ENCODE assay signal across 15 cellular contexts in the genomic region with DNA sequence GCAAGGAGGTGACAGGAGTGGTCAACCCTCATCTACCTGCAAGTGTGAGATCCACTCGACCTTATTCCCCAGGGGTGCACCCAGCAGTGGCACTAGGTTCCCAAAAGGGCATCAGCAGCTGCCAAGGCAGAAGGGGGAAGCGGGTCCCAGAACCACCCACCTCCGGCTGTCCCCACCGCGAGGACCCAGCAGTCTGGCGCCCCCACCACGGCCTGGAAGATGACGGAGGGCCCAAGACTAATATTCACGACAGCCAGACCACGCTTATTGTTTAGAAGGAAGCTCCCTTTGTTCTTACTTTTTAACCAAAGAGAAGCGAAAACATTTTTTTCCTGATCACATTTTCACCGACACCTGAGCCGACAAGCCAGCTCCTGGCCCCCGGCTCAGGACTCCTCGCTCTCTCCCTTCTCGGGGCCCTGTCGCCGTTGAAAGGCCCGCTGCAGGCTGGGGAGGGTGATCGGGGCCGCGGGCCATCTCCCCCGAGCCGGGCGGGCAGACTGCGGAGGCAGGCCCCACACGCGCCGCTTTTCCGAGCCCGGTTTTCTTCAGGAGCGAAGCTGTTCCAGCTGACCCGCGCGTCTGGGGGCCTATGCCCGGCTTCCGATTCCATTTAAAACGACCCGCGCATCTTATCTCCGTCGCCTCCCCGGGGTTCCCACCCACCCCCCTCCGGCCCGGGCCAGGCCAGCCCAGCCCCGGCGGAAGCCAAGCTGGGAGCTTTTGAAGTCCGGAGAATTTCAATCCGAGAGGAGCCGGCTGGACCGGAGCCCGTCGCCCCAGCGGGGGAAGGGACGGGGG. TPM values are rescaled to one million over a fixed set of nuclear protein-coding genes. Genes with fewer than 3 reads are reported as not detected.
A peak's percentile ranks its signal among the peaks of the same experiment; 100 is the strongest.
DNase-seq lines count a peak whose midpoint lies in the region; ATAC-seq and TF ChIP-seq lines count a peak whose summit lies in the region.
"Had no signal": no experiment of that assay in that cellular context is flagged by ENCODE, and none has a peak within 500 bp of the region (broad histone marks: within the 10 kb centered on the region; RNA-seq: fewer than 3 reads in every experiment).

No MANE protein-coding gene starts in this region.

- peaks cover 3% of the 10 kb centered on the region for H3K79me1 ChIP-seq in mesendoderm (ENCODE audit: low read length)

- H4K8ac ChIP-seq in mesendoderm (ENCODE audit: low read depth, low read length) = peak overlapping the region; percentile 30

- no peak for TF ChIP-seq POLR2A in stomach (IDR thresholded peaks at IDR 0.05)

- H3K4me2 ChIP-seq in mesendoderm (ENCODE audit: low read length) = peak overlapping the region; percentile 41

- H3K9ac ChIP-seq in mesendoderm (ENCODE audit: low read length) = peak overlapping the region; percentile 95

- peak overlapping the region; percentile 34 for H3K4me3 Mint-ChIP-seq in activated naive CD4-positive, alpha-beta T cell treated with anti-CD3 and anti-CD28 coated beads for 36 hours
- no peak overlapping the region for H3K4me3 Mint-ChIP-seq in activated naive CD4-positive, alpha-beta T cell treated with anti-CD3 and anti-CD28 coated beads, Interleukin-2, amount 10 ng/mL, durations not matched to agents 7 days and 5 days
- H3K4me3 Mint-ChIP-seq in activated CD8-positive, alpha-beta memory T cell treated with anti-CD3 and anti-CD28 coated beads, Interleukin-2, amount 10 ng/mL, durations not matched to agents 7 days and 5 days = no peak overlapping the region

- no CpG with 5 or more reads among the region's 55 CpGs for WGBS in mesendoderm (ENCODE audit: extremely low coverage, insufficient coverage, low lambda C conversion rate)
- WGBS in stomach, 5 donors = 14 to 33% (median 19%) methylated on average over 24 to 55 of the region's 55 CpGs

- H3K18ac ChIP-seq in mesendoderm (ENCODE audit: low read length) = peak overlapping the region; percentile 91

- no peak overlapping the region for H4K5ac ChIP-seq in mesendoderm (ENCODE audit: low read length)

- CTCF ChIA-PET in activated naive CD4-positive, alpha-beta T cell treated with anti-CD3 and anti-CD28 coated beads for 36 hours (lab: Charles Lee) = interaction anchor here (0.9 kb wide), 1 partner anchor 782 kb away, joined by 3 read pairs; no protein-coding TSS in a partner anchor
- CTCF ChIA-PET in activated naive CD4-positive, alpha-beta T cell treated with anti-CD3 and anti-CD28 coated beads, Interleukin-2, amount 10 ng/mL, durations not matched to agents 7 days and 5 days (lab: Charles Lee) = interaction anchor here (1.0 kb wide), 2 partner anchors 43 to 49 kb away, joined by 3 read pairs; no protein-coding TSS in a partner anchor
- CTCF ChIA-PET in activated CD8-positive, alpha-beta memory T cell treated with anti-CD3 and anti-CD28 coated beads, Interleukin-2, amount 10 ng/mL, durations not matched to agents 7 days and 5 days (lab: Charles Lee) = interaction anchor here (0.9 to 2.9 kb wide), 4 partner anchors 12 to 78 kb away, joined by 3 to 15 read pairs (median 3); no protein-coding TSS in a partner anchor

- H3K27ac ChIP-seq in mesendoderm (ENCODE audit: low read depth, low read length) (peak overlapping the region; percentile 92), stomach (no peak overlapping the region)
- H3K27ac ChIP-seq: transverse colon had no signal

- H3K79me2 ChIP-seq in mesendoderm (ENCODE audit: control insufficient read depth, insufficient read depth, low read length) = peaks cover 44% of the 10 kb centered on the region

- no peak for TF ChIP-seq CTCF in stomach (IDR thresholded peaks at IDR 0.05)

- H3K23ac ChIP-seq in mesendoderm (ENCODE audit: low read length) = peak overlapping the region; percentile 49

- peak overlapping the region; percentile 19 for H2BK120ac ChIP-seq in mesendoderm (ENCODE audit: low read depth, low read length)

- no peaks in the 10 kb centered on the region for H3K36me3 Mint-ChIP-seq in activated naive CD4-positive, alpha-beta T cell treated with anti-CD3 and anti-CD28 coated beads for 36 hours (ENCODE audit: low read depth)
- H3K36me3 Mint-ChIP-seq in activated naive CD4-positive, alpha-beta T cell treated with anti-CD3 and anti-CD28 coated beads, Interleukin-2, amount 10 ng/mL, durations not matched to agents 7 days and 5 days = no peaks in the 10 kb centered on the region
- no peaks in the 10 kb centered on the region for H3K36me3 Mint-ChIP-seq in activated CD8-positive, alpha-beta memory T cell treated with anti-CD3 and anti-CD28 coated beads, Interleukin-2, amount 10 ng/mL, durations not matched to agents 7 days and 5 days

- no peaks in the 10 kb centered on the region for H3K9me3 Mint-ChIP-seq in activated naive CD4-positive, alpha-beta T cell treated with anti-CD3 and anti-CD28 coated beads for 36 hours
- no peaks in the 10 kb centered on the region for H3K9me3 Mint-ChIP-seq in activated naive CD4-positive, alpha-beta T cell treated with anti-CD3 and anti-CD28 coated beads, Interleukin-2, amount 10 ng/mL, durations not matched to agents 7 days and 5 days
- no peaks in the 10 kb centered on the region for H3K9me3 Mint-ChIP-seq in activated CD8-positive, alpha-beta memory T cell treated with anti-CD3 and anti-CD28 coated beads, Interleukin-2, amount 10 ng/mL, durations not matched to agents 7 days and 5 days (ENCODE audit: low read depth)

- peak overlapping the region; percentile 4 for H2AK5ac ChIP-seq in mesendoderm (ENCODE audit: low read length)

- H3K27me3 ChIP-seq in mesendoderm (ENCODE audit: insufficient read depth, low read length, poor library complexity) = no peaks in the 10 kb centered on the region
- H3K27me3 ChIP-seq in stomach = peaks cover 27 to 100% (median 97%) of the 10 kb centered on the region in 3 donors

- peak overlapping the region; percentile 95 for H3K4ac ChIP-seq in mesendoderm (ENCODE audit: low read depth, low read length)

- H3K4me1 ChIP-seq in mesendoderm (ENCODE audit: control insufficient read depth, low read depth, low read length) (peaks cover 14% of the 10 kb centered on the region), stomach (peaks cover 28 to 54% (median 41%) of the 10 kb centered on the region in 4 donors)

- H3K4me3 ChIP-seq in mesendoderm (ENCODE audit: low read length) = peak overlapping the region; percentile 21
- peak overlapping the region in 3 of 4 donors; percentile 3 to 31 (median 11) for H3K4me3 ChIP-seq in stomach
- H3K4me3 ChIP-seq: GM12878 had no signal

- H3K4me1 Mint-ChIP-seq in activated naive CD4-positive, alpha-beta T cell treated with anti-CD3 and anti-CD28 coated beads for 36 hours (ENCODE audit: low read depth) = peaks cover 26% of the 10 kb centered on the region
- H3K4me1 Mint-ChIP-seq in activated naive CD4-positive, alpha-beta T cell treated with anti-CD3 and anti-CD28 coated beads, Interleukin-2, amount 10 ng/mL, durations not matched to agents 7 days and 5 days = peaks cover 10% of the 10 kb centered on the region
- H3K4me1 Mint-ChIP-seq in activated CD8-positive, alpha-beta memory T cell treated with anti-CD3 and anti-CD28 coated beads, Interleukin-2, amount 10 ng/mL, durations not matched to agents 7 days and 5 days = peaks cover 12% of the 10 kb centered on the region

- peak overlapping the region; percentile 65 for H2BK5ac ChIP-seq in mesendoderm (ENCODE audit: low read length)

- intact Hi-C loops in activated naive CD4-positive, alpha-beta T cell treated with anti-CD3 and anti-CD28 coated beads for 36 hours (cut with micrococcal nuclease) = no loop called here
- intact Hi-C loops in stomach (cut with DNase I; ENCODE audit: low total_unique reads) = no loop called here

- H3K36me3 ChIP-seq in mesendoderm (ENCODE audit: control insufficient read depth, insufficient read depth, low read length) (no peaks in the 10 kb centered on the region), stomach (no peaks in the 10 kb centered on the region)
- H3K36me3 ChIP-seq: transverse colon had no signal

- no peak for ATAC-seq in activated CD8-positive, alpha-beta memory T cell treated with anti-CD3 and anti-CD28 coated beads, Interleukin-2, amount 10 ng/mL, durations not matched to agents 7 days and 5 days
- ATAC-seq: GM12878 had no signal

- H3K56ac ChIP-seq in mesendoderm (ENCODE audit: low read length) = peak overlapping the region; percentile 92

- no peak overlapping the region for H3K27ac Mint-ChIP-seq in activated naive CD4-positive, alpha-beta T cell treated with anti-CD3 and anti-CD28 coated beads for 36 hours
- H3K27ac Mint-ChIP-seq in activated naive CD4-positive, alpha-beta T cell treated with anti-CD3 and anti-CD28 coated beads, Interleukin-2, amount 10 ng/mL, durations not matched to agents 7 days and 5 days = no peak overlapping the region
- no peak overlapping the region for H3K27ac Mint-ChIP-seq in activated CD8-positive, alpha-beta memory T cell treated with anti-CD3 and anti-CD28 coated beads, Interleukin-2, amount 10 ng/mL, durations not matched to agents 7 days and 5 days

- DNase-seq in activated naive CD4-positive, alpha-beta T cell treated with anti-CD3 and anti-CD28 coated beads for 36 hours = no peak
- DNase-seq in activated naive CD4-positive, alpha-beta T cell treated with anti-CD3 and anti-CD28 coated beads, Interleukin-2, amount 10 ng/mL, durations not matched to agents 7 days and 5 days = no peak
- DNase-seq in astrocyte of the hippocampus (ENCODE audit: low read depth, low spot score) (peak; percentile 14), mesendoderm (peak; percentile 79), stomach (no peak), UCSD-AML1 (lab: John Stamatoyannopoulos, UW; ENCODE audit: unreplicated experiment) (no peak), NCI-H446 treated with DMSO at 0.1 percent for 48 hours (lab: John Stamatoyannopoulos, UW) (no peak)
- no peak for DNase-seq in activated CD8-positive, alpha-beta memory T cell treated with anti-CD3 and anti-CD28 coated beads, Interleukin-2, amount 10 ng/mL, durations not matched to agents 7 days and 5 days
- DNase-seq: activated CD4-positive, alpha-beta T cell treated with anti-CD3 and anti-CD28 coated beads for 4 hours; DMS153; erythroblast; OCI-M1; small intestine; transverse colon had no signal

- no peaks in the 10 kb centered on the region for H3K9me3 ChIP-seq in stomach
- H3K9me3 ChIP-seq: transverse colon had no signal

- H3K27me3 Mint-ChIP-seq in activated naive CD4-positive, alpha-beta T cell treated with anti-CD3 and anti-CD28 coated beads for 36 hours (ENCODE audit: low read depth) = peaks cover 79% of the 10 kb centered on the region
- peaks cover 100% of the 10 kb centered on the region for H3K27me3 Mint-ChIP-seq in activated naive CD4-positive, alpha-beta T cell treated with anti-CD3 and anti-CD28 coated beads, Interleukin-2, amount 10 ng/mL, durations not matched to agents 7 days and 5 days
- peaks cover 89% of the 10 kb centered on the region for H3K27me3 Mint-ChIP-seq in activated CD8-positive, alpha-beta memory T cell treated with anti-CD3 and anti-CD28 coated beads, Interleukin-2, amount 10 ng/mL, durations not matched to agents 7 days and 5 days

- TF ChIP-seq EP300 in stomach (IDR thresholded peaks at IDR 0.05) = no peak

- H2BK15ac ChIP-seq in mesendoderm (replicated peaks; ENCODE audit: low read depth) = no peak overlapping the region

RNA-seq across cellular contexts. Expression of a gene that starts 3.4 kb away (rescaled TPM):
- not detected for total RNA-seq in activated naive CD4-positive, alpha-beta T cell treated with anti-CD3 and anti-CD28 coated beads for 36 hours
- 32.8 TPM for polyA plus RNA-seq in mesendoderm (2013, experiment 1 of 2)
- polyA plus RNA-seq in mesendoderm (2013, experiment 2 of 2) = 29.6 TPM
- not detected for total RNA-seq in stomach
- not detected for polyA plus RNA-seq in stomach
- not detected for total RNA-seq in activated CD8-positive, alpha-beta memory T cell treated with anti-CD3 and anti-CD28 coated beads, Interleukin-2, amount 10 ng/mL, durations not matched to agents 7 days and 5 days
- total RNA-seq: GM12878 had no signal
- polyA plus RNA-seq: GM12878, small intestine had no signal

RNA-seq across cellular contexts. Expression of a gene that starts 39.3 kb away (rescaled TPM):
- total RNA-seq in activated naive CD4-positive, alpha-beta T cell treated with anti-CD3 and anti-CD28 coated beads for 36 hours = not detected
- 0.04 TPM for polyA plus RNA-seq in mesendoderm (2013, experiment 1 of 2)
- polyA plus RNA-seq in mesendoderm (2013, experiment 2 of 2) = 0.06 TPM
- 10 to 100 TPM in 1 of 5 donors, not detected in 4; 29.0 TPM for total RNA-seq in stomach
- polyA plus RNA-seq in stomach = not detected
- not detected for total RNA-seq in activated CD8-positive, alpha-beta memory T cell treated with anti-CD3 and anti-CD28 coated beads, Interleukin-2, amount 10 ng/mL, durations not matched to agents 7 days and 5 days
- total RNA-seq: GM12878 had no signal
- polyA plus RNA-seq: GM12878, small intestine had no signal

RNA-seq across cellular contexts. Expression of a gene that starts 54.1 kb away (rescaled TPM):
- not detected for total RNA-seq in activated naive CD4-positive, alpha-beta T cell treated with anti-CD3 and anti-CD28 coated beads for 36 hours
- polyA plus RNA-seq in mesendoderm (2013, experiment 1 of 2) = not detected
- polyA plus RNA-seq in mesendoderm (2013, experiment 2 of 2) = not detected
- 1 to 10 TPM in 1 of 5 donors, not detected in 4; 5.2 TPM for total RNA-seq in stomach
- not detected for polyA plus RNA-seq in stomach
- total RNA-seq in activated CD8-positive, alpha-beta memory T cell treated with anti-CD3 and anti-CD28 coated beads, Interleukin-2, amount 10 ng/mL, durations not matched to agents 7 days and 5 days = not detected
- total RNA-seq: GM12878 had no signal
- polyA plus RNA-seq: GM12878, small intestine had no signal

Comparison
In these comparisons a context has a peak if more than half of its experiments do, and no peak if none do; other contexts are left out.
1. DNase-seq: peak in astrocyte of the hippocampus (single experiment) and mesendoderm (single experiment); none in activated naive CD4-positive, alpha-beta T cell treated with anti-CD3 and anti-CD28 coated beads for 36 hours (single experiment), activated naive CD4-positive, alpha-beta T cell treated with anti-CD3 and anti-CD28 coated beads, Interleukin-2, amount 10 ng/mL, durations not matched to agents 7 days and 5 days (single experiment), stomach (single experiment), UCSD-AML1 (single experiment), activated CD8-positive, alpha-beta memory T cell treated with anti-CD3 and anti-CD28 coated beads, Interleukin-2, amount 10 ng/mL, durations not matched to agents 7 days and 5 days (single experiment) and NCI-H446 treated with DMSO at 0.1 percent for 48 hours (single experiment).